ENCODE assay signal across 9 cellular contexts in genomic region chr5:157269165-157269671, GRCh38. TPM values are rescaled to one million over a fixed set of nuclear protein-coding genes. Genes with fewer than 3 reads are reported as not detected.
A peak's percentile ranks its signal among the peaks of the same experiment; 100 is the strongest.
DNase-seq lines count a peak whose midpoint lies in the region; ATAC-seq, FAIRE-seq and TF ChIP-seq lines count a peak whose summit lies in the region.
"Had no signal": no experiment of that assay in that cellular context is flagged by ENCODE, and none has a peak within 500 bp of the region (broad histone marks: within the 10 kb centered on the region; RNA-seq: fewer than 3 reads in every experiment).

No MANE protein-coding gene starts in this region.

- peak overlapping the region; percentile 91 for H3K4me3 Mint-ChIP-seq in T-helper 2 cell treated with Interferon-gamma antibody and Interleukin-4, amounts not matched to agents 5 μg/mL and 100 μg/mL, for 36 hours
- H3K4me3 Mint-ChIP-seq in immature natural killer cell: peak overlapping the region; percentile 26 to 98 (median 71)

- H3K27ac Mint-ChIP-seq in T-helper 2 cell treated with Interferon-gamma antibody and Interleukin-4, amounts not matched to agents 5 μg/mL and 100 μg/mL, for 36 hours: peak overlapping the region; percentile 98
- peak overlapping the region; percentile 99 to 100 (median 100) for H3K27ac Mint-ChIP-seq in immature natural killer cell

- H3K36me3 Mint-ChIP-seq in T-helper 2 cell treated with Interferon-gamma antibody and Interleukin-4, amounts not matched to agents 5 μg/mL and 100 μg/mL, for 36 hours (ENCODE audit: low read depth): peaks cover 54% of the 10 kb centered on the region
- peaks cover 11 to 14% (median 11%) of the 10 kb centered on the region in 3 donors for H3K36me3 Mint-ChIP-seq in immature natural killer cell

- TF ChIP-seq CTCF in D721Med (IDR thresholded peaks at IDR 0.05; ENCODE audit: insufficient read depth, missing control alignments): no peak

- H3K9me3 Mint-ChIP-seq in T-helper 2 cell treated with Interferon-gamma antibody and Interleukin-4, amounts not matched to agents 5 μg/mL and 100 μg/mL, for 36 hours: no peaks in the 10 kb centered on the region
- H3K9me3 Mint-ChIP-seq in immature natural killer cell: no peaks in the 10 kb centered on the region

- peak; percentile 27 to 47 for DNase-seq in AML-193 (lab: John Stamatoyannopoulos, UW)
- no peak for DNase-seq in T-helper 2 cell treated with Interferon-gamma antibody and Interleukin-4, amounts not matched to agents 5 μg/mL and 100 μg/mL, for 36 hours (ENCODE audit: low spot score)
- DNase-seq in immature natural killer cell: no peak
- no peak for DNase-seq in D721Med (ENCODE audit: insufficient read length, low spot score)
- DNase-seq: PC-3 had no signal

- FAIRE-seq in D721Med (lab: Jason Lieb, UNC): no peak

- ATAC-seq in HG03196 (IDR thresholded peaks at IDR 0.05; ENCODE audit: unreplicated experiment): no peak
- ATAC-seq in GM18517 (IDR thresholded peaks at IDR 0.05; ENCODE audit: unreplicated experiment): no peak
- ATAC-seq in GM19395 (IDR thresholded peaks at IDR 0.05; ENCODE audit: unreplicated experiment): no peak
- ATAC-seq: PC-3 had no signal

- H3K27me3 Mint-ChIP-seq in T-helper 2 cell treated with Interferon-gamma antibody and Interleukin-4, amounts not matched to agents 5 μg/mL and 100 μg/mL, for 36 hours (ENCODE audit: low read depth): no peaks in the 10 kb centered on the region
- peaks cover 16 to 40% (median 38%) of the 10 kb centered on the region in 3 donors for H3K27me3 Mint-ChIP-seq in immature natural killer cell (ENCODE audit: low read depth in 3 of 3)

- TF ChIP-seq POLR2A in GM19099 (IDR thresholded peaks at IDR 0.05; ENCODE audit: extremely low read depth, insufficient read length, low read depth): peak; percentile 31

- peaks cover 74% of the 10 kb centered on the region for H3K4me1 Mint-ChIP-seq in T-helper 2 cell treated with Interferon-gamma antibody and Interleukin-4, amounts not matched to agents 5 μg/mL and 100 μg/mL, for 36 hours (ENCODE audit: low read depth)
- H3K4me1 Mint-ChIP-seq in immature natural killer cell: peaks cover 88 to 94% of the 10 kb centered on the region in 2 donors

RNA-seq across cellular contexts. Expression of gene CYFIP2, which starts 3.3 kb away (rescaled TPM):
- 100 to 1,000 TPM; 293 to 667 (median 513) TPM for polyA plus RNA-seq in immature natural killer cell

Comparison
In these comparisons a context has a peak if more than half of its experiments do, and no peak if none do; other contexts are left out.
1. DNase-seq: peak in AML-193 (2 of 2); none in T-helper 2 cell treated with Interferon-gamma antibody and Interleukin-4, amounts not matched to agents 5 μg/mL and 100 μg/mL, for 36 hours (single experiment), immature natural killer cell (0 of 3) and D721Med (single experiment).